Comparison of ENCODE assay signal across 8 cellular contexts in the genomic region with DNA sequence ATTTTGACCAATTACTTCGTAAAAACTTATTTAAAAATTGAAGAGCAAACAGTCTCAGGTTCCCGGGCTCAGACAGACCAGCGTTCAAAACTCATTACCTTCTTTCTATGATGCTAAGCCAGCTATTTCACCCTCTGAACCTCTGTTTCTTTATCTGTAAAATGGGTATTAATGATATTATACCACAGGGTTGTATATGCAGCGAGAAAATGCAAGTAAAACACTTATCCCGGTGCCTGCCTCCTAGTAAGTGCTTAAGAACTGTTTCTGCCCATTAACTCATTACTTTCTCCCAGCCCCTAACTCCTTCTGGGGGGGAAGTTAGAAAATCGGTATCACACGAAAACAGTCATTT. TPM values are rescaled to one million over a fixed set of nuclear protein-coding genes. Genes with fewer than 3 reads are reported as not detected.
DNase-seq lines count a peak whose midpoint lies in the region; ATAC-seq, FAIRE-seq and TF ChIP-seq lines count a peak whose summit lies in the region.

No MANE protein-coding gene starts in this region.

- no peak for ATAC-seq in A549

- TF ChIP-seq CTCF in A549 (IDR thresholded peaks at IDR 0.05) = no peak; the same call in 2 of the 3 replicates
- no peak for TF ChIP-seq CTCF in bronchial epithelial cell (IDR thresholded peaks at IDR 0.05; ENCODE audit: insufficient read depth, low read length, severe bottlenecking)

- no peaks in the 10 kb centered on the region for H3K9me3 ChIP-seq in A549
- no peaks in the 10 kb centered on the region for H3K9me3 ChIP-seq in HUES64 (ENCODE audit: insufficient read depth, low read depth, low read length)
- H3K9me3 ChIP-seq in muscle layer of colon (ENCODE audit: low read length) = no peaks in the 10 kb centered on the region

- CTCF ChIA-PET in A549 (lab: Yijun Ruan, JAX) = interaction anchor here (1.1 to 13.1 kb wide), 7 partner anchors 14 to 204 kb away, joined by 3 to 224 read pairs (median 4); partner anchors contain the start of genes MRPS12 and SARS2

- H3K4me3 ChIP-seq in A549 (peak overlapping the region; percentile 84), HUES64 (ENCODE audit: low read length) (peak overlapping the region; percentile 83), bronchial epithelial cell (ENCODE audit: low read depth, low read length) (peak overlapping the region; percentile 85), muscle layer of colon (ENCODE audit: low read depth in 1 of 2, low read length in 2 of 2) (peak overlapping the region; percentile 36 to 83), H7 (ENCODE audit: insufficient read depth, low read depth, low read length) (no peak overlapping the region; the same call in 1 of the 2 replicates)

- H3K4me2 ChIP-seq in A549 = peak overlapping the region; percentile 53

- H3K27ac ChIP-seq in A549 = peak overlapping the region; percentile 58 to 92
- peak overlapping the region; percentile 34; the same call in 1 of the 2 replicates for H3K27ac ChIP-seq in HUES64 (ENCODE audit: low read depth, low read length)
- H3K27ac ChIP-seq in muscle layer of colon (ENCODE audit: low read depth, low read length) = peak overlapping the region; percentile 66

- POLR2A ChIA-PET in A549 (lab: Yijun Ruan, JAX) = interaction anchor here (1.0 to 2.4 kb wide), 3 partner anchors 10 to 311 kb away, joined by 5 to 8 read pairs (median 7); partner anchors contain the start of gene RPS16

- H3K9ac ChIP-seq in HUES64 (ENCODE audit: low read depth, low read length) = no peak overlapping the region
- H3K9ac ChIP-seq in muscle layer of colon (ENCODE audit: low read length) = peak overlapping the region; percentile 65

- DNase-seq in A549 (ENCODE audit: low read depth in 1 of 2, low spot score in 1 of 2) (no peak), bronchial epithelial cell (ENCODE audit: low read depth) (no peak), pons (ENCODE audit: low spot score) (no peak), H7 (no peak), COLO829 (ENCODE audit: low spot score) (no peak), H4 (ENCODE audit: low spot score) (no peak)

- no peak for TF ChIP-seq EP300 in A549 (IDR thresholded peaks at IDR 0.05)

- no peak for TF ChIP-seq RAD21 in A549 (conservative IDR thresholded peaks at IDR 0.05 in 1 of 2, IDR thresholded peaks at IDR 0.05 in 1 of 2)

- no peak for TF ChIP-seq POLR2A in A549 (IDR thresholded peaks at IDR 0.05; ENCODE audit: low read length)

- H3K4me1 ChIP-seq in A549 (peaks cover 57% of the 10 kb centered on the region), HUES64 (ENCODE audit: insufficient read depth, low read length) (0 out of 2 replicates have a peak, but pooled peaks cover 5% of the 10 kb centered on the region), muscle layer of colon (ENCODE audit: insufficient read depth, low read length) (peaks cover 28% of the 10 kb centered on the region)

- 38% methylated on average over 7 of the region's 7 CpGs for WGBS in A549 (ENCODE audit: missing lambda C conversion rate)
- 54% methylated on average over 6 of the region's 7 CpGs for WGBS in HUES64

- H3K27me3 ChIP-seq in HUES64 (ENCODE audit: insufficient read depth, low read length) = no peaks in the 10 kb centered on the region
- no peaks in the 10 kb centered on the region for H3K27me3 ChIP-seq in bronchial epithelial cell (ENCODE audit: control insufficient read depth, insufficient read depth, low read length)
- no peaks in the 10 kb centered on the region for H3K27me3 ChIP-seq in muscle layer of colon (ENCODE audit: control insufficient read depth in 1 of 2, insufficient read depth in 2 of 2, low read length in 2 of 2)
- no peaks in the 10 kb centered on the region for H3K27me3 ChIP-seq in H7 (ENCODE audit: control insufficient read depth, insufficient read depth, low read length)

- no peak for FAIRE-seq in A549 (lab: Jason Lieb, UNC)
- no peak for FAIRE-seq in bronchial epithelial cell (lab: Jason Lieb, UNC)

- no peaks in the 10 kb centered on the region for H3K36me3 ChIP-seq in HUES64 (ENCODE audit: insufficient read depth, low read length)
- H3K36me3 ChIP-seq in bronchial epithelial cell (ENCODE audit: control insufficient read depth, insufficient read depth, low read length) = no peaks in the 10 kb centered on the region
- no peaks in the 10 kb centered on the region for H3K36me3 ChIP-seq in muscle layer of colon (ENCODE audit: insufficient read depth, low read length)
- H3K36me3 ChIP-seq in H7 (replicated peaks; ENCODE audit: control insufficient read depth, insufficient read depth, low read length) = no peaks in the 10 kb centered on the region

TF ChIP-seq in A549, 52 proteins besides CTCF, POLR2A, EP300 and RAD21:
- 0 out of 2 replicates have a peak, but pooled peaks have one; percentile 5 for TF ChIP-seq FOXS1 (CRISPR knock-in tag; IDR thresholded peaks at IDR 0.05)
- TF ChIP-seq RCOR1 (IDR thresholded peaks at IDR 0.05; ENCODE audit: low read depth, low read length) = peak; percentile 99
- TF ChIP-seq MAFK (IDR thresholded peaks at IDR 0.05; ENCODE audit: partially characterized antibody) = no peak
- TF ChIP-seq FOSB (CRISPR knock-in tag; IDR thresholded peaks at IDR 0.05) = peak; percentile 50; the same call in 1 of the 2 replicates
- TF ChIP-seq MYC (IDR thresholded peaks at IDR 0.05; ENCODE audit: borderline replicate concordance, low read length) = peak; percentile 32; the same call in 1 of the 2 replicates
- TF ChIP-seq HOXB5 (CRISPR knock-in tag; IDR thresholded peaks at IDR 0.05) = no peak
- TF ChIP-seq KDM1A (IDR thresholded peaks at IDR 0.05; ENCODE audit: low read depth) = peak; percentile 100
- TF ChIP-seq HDAC2 (IDR thresholded peaks at IDR 0.05) = peak; percentile 100
- TF ChIP-seq CHD4 (IDR thresholded peaks at IDR 0.05; ENCODE audit: borderline replicate concordance) = peak; percentile 99; the same call in 1 of the 2 replicates
- peak; percentile 63; the same call in 1 of the 2 replicates for TF ChIP-seq HOXA7 (CRISPR knock-in tag; IDR thresholded peaks at IDR 0.05)

RNA-seq across cellular contexts. Expression of gene PAK4, which starts 0.4 kb away (rescaled TPM):
- polyA plus RNA-seq in A549 (2011; rRNA removed) = 37.9 and 42.9 TPM in 2 replicates
- 105 and 115 TPM in 2 replicates for polyA plus RNA-seq in A549 (2012; cell fraction: cytosol; rRNA removed)
- polyA plus RNA-seq in A549 (2012; cell fraction: nucleus; rRNA removed) = 115 and 138 TPM in 2 replicates
- polyA plus RNA-seq in A549 (2017; fragmentation: RNase III; extraction: RNeasy Plus Mini Kit Qiagen cat#74134 plus additional on column Dnase treatment) = 75.8 to 84.2 TPM (median 76.7 TPM) in 3 replicates
- polyA minus RNA-seq in A549 (2011; rRNA and poly(A)+ RNA removed) = 68.7 and 73.7 TPM in 2 replicates
- 42.4 TPM for polyA plus RNA-seq in HUES64 (2013, experiment 1 of 2)
- polyA plus RNA-seq in HUES64 (2013, experiment 2 of 2) = 46.3 TPM
- total RNA-seq in bronchial epithelial cell = 4.5 and 6.8 TPM in 2 replicates
- total RNA-seq in H7 (2014; rRNA removed; shearing (Covaris generic)) = 14.0 and 15.6 TPM in 2 replicates
- 10.6 and 13.2 TPM in 2 replicates for total RNA-seq in H4 (2014; rRNA removed; shearing (Covaris generic))

RNA-seq across cellular contexts. Expression of gene ACP7, which starts 41.0 kb away (rescaled TPM):
- 0.06 and 0.08 TPM in 2 replicates for polyA plus RNA-seq in A549 (2011; rRNA removed)
- polyA plus RNA-seq in A549 (2012; cell fraction: cytosol; rRNA removed) = 0.05 and 0.08 TPM in 2 replicates
- polyA plus RNA-seq in A549 (2012; cell fraction: nucleus; rRNA removed) = 0.07 TPM in 1 of 2 replicates, not detected in the other
- polyA plus RNA-seq in A549 (2017; fragmentation: RNase III; extraction: RNeasy Plus Mini Kit Qiagen cat#74134 plus additional on column Dnase treatment) = 0.25 to 0.44 TPM (median 0.28 TPM) in 3 replicates
- 0.41 TPM in 1 of 2 replicates, not detected in the other for polyA minus RNA-seq in A549 (2011; rRNA and poly(A)+ RNA removed)
- polyA plus RNA-seq in HUES64 (2013, experiment 1 of 2) = 0.10 TPM
- polyA plus RNA-seq in HUES64 (2013, experiment 2 of 2) = 0.19 TPM
- total RNA-seq in bronchial epithelial cell = 0.53 and 0.77 TPM in 2 replicates
- total RNA-seq in H7 (2014; rRNA removed; shearing (Covaris generic)) = 0.14 TPM in 1 of 2 replicates, not detected in the other
- not detected in 2 replicates for total RNA-seq in H4 (2014; rRNA removed; shearing (Covaris generic))
